22 cellular contexts compared by ENCODE assay signal in the genomic region with DNA sequence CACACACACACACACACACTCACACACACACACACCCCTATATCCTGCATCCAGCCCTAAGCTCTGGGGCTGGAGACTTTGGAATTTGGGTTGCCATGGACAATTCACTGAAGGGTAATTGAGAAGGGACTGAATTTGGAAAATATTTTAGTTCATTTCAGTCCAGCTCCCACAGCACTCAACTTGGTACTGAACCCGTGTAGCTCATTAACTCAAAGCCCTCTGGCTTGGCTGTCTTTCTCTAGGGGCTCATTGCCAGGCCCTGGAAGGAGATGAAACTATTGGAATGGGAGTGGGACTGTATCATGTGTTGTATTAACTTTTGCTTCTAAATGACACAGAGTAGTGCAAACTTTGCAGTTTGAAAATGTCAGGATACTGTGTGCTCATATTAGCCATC.
"Had no signal": no experiment of that assay in that cellular context is flagged by ENCODE, and none has a peak within 500 bp of the region (broad histone marks: within the 10 kb centered on the region; RNA-seq: fewer than 3 reads in every experiment).

No MANE protein-coding gene starts in this region.

- H3K4me3 ChIP-seq: coronary artery, dorsolateral prefrontal cortex, esophagus muscularis mucosa, gastroesophageal sphincter, heart right ventricle, left lung, lower lobe of right lung had no signal

- H3K27me3 Mint-ChIP-seq: memory B cell had no signal

- H3K27ac ChIP-seq: coronary artery, esophagus muscularis mucosa, foreskin keratinocyte, gastroesophageal sphincter, heart right ventricle, left lung, lower lobe of right lung had no signal

- H3K9me3 Mint-ChIP-seq: memory B cell had no signal

- H3K36me3 ChIP-seq: heart right ventricle, left lung, lower lobe of right lung had no signal

- DNase-seq: dermis blood vessel endothelial cell; dorsolateral prefrontal cortex; effector CD4-positive, alpha-beta T cell; effector memory CD4-positive, alpha-beta T cell; foreskin keratinocyte; glutamatergic neuron; heart right ventricle; left cardiac atrium; left lung; left ventricle myocardium superior; lower lobe of right lung; mesendoderm; midbrain had no signal

- ATAC-seq: foreskin keratinocyte, gastroesophageal sphincter, heart right ventricle, left cardiac atrium, left lung, left ventricle myocardium superior, lower lobe of right lung had no signal

- H3K36me3 Mint-ChIP-seq: memory B cell had no signal

- H3K27ac Mint-ChIP-seq: memory B cell had no signal

- H3K4me1 ChIP-seq: esophagus muscularis mucosa, foreskin keratinocyte, gastroesophageal sphincter, heart right ventricle, left lung, lower lobe of right lung had no signal

- H3K9me3 ChIP-seq: lower lobe of right lung had no signal

- FAIRE-seq: colon, endothelial cell of umbilical vein, frontal cortex, islet of Langerhans, keratinocyte had no signal

- H3K4me3 Mint-ChIP-seq: memory B cell had no signal

- H3K27me3 ChIP-seq: dorsolateral prefrontal cortex, esophagus muscularis mucosa, foreskin keratinocyte, gastroesophageal sphincter, heart right ventricle, left lung had no signal
